In genomic region chr14:88196925-88197324, GRCh38 we compare ENCODE assay signal across 22 cellular contexts.
DNase-seq lines count a peak whose midpoint lies in the region; ATAC-seq and TF ChIP-seq lines count a peak whose summit lies in the region.
"Had no signal": no experiment of that assay in that cellular context is flagged by ENCODE, and none has a peak within 500 bp of the region (broad histone marks: within the 10 kb centered on the region; RNA-seq: fewer than 3 reads in every experiment).

No MANE protein-coding gene starts in this region.

- no peak overlapping the region for H3K27ac Mint-ChIP-seq in activated CD4-positive, alpha-beta T cell treated with anti-CD3 and anti-CD28 coated beads for 36 hours
- H3K27ac Mint-ChIP-seq: activated CD8-positive, alpha-beta T cell treated with anti-CD3 and anti-CD28 coated beads, Interleukin-2, amount 10 ng/mL, durations not matched to agents 7 days and 5 days; activated T-helper 2 cell treated with anti-CD3 and anti-CD28 coated beads, Interferon-gamma antibody, Interleukin-2, Interleukin-4, amounts not matched to agents 10 μg/mL and 5 μg/mL and 100 μg/mL, durations not matched to agents 14 hours and 24 hours and 36 hours; immature natural killer cell; stimulated activated memory B cell treated with anti-CD40 and anti-IgM and Interleukin-4, amounts not matched to agents 10 μg/mL and 1 μg/mL and 100 μg/mL, for 72 hours had no signal

- H3K36me3 ChIP-seq in prostate gland: no peaks in the 10 kb centered on the region
- H3K36me3 ChIP-seq: adrenal gland, esophagus squamous epithelium, lower lobe of right lung, spleen, transverse colon had no signal

- no peak for DNase-seq in activated CD4-positive, alpha-beta T cell treated with anti-CD3 and anti-CD28 coated beads for 36 hours
- DNase-seq in activated CD4-positive, alpha-beta T cell treated with anti-CD3 and anti-CD28 coated beads for 48 hours: no peak
- DNase-seq in sciatic nerve (ENCODE audit: low spot score): no peak
- no peak for DNase-seq in NCI-H2107 treated with DMSO at 0.1 percent for 48 hours (lab: John Stamatoyannopoulos, UW; ENCODE audit: unreplicated experiment)
- DNase-seq in prostate gland (ENCODE audit: low spot score): no peak
- DNase-seq in activated T-cell treated with anti-CD3 and anti-CD28 coated beads, Interleukin-2, amount 50 U/mL, for 4 hours: no peak
- DNase-seq: 8988T; activated CD8-positive, alpha-beta T cell treated with anti-CD3 and anti-CD28 coated beads, Interleukin-2, amount 10 ng/mL, durations not matched to agents 7 days and 5 days; adrenal gland; effector CD4-positive, alpha-beta T cell; esophagus squamous epithelium; immature natural killer cell; lower lobe of right lung; NCI-H1417 treated with DMSO at 0.1 percent for 48 hours; NCI-H446; spleen; SW 1271; transverse colon had no signal

- peaks cover 3% of the 10 kb centered on the region for H3K27me3 ChIP-seq in prostate gland (replicated peaks; ENCODE audit: insufficient read depth)

- WGBS in prostate gland: 97% methylated on average over 1 of the region's 1 CpG

- TF ChIP-seq POLR2A in prostate gland (IDR thresholded peaks at IDR 0.05): no peak

- no peak overlapping the region for H3K4me3 Mint-ChIP-seq in activated CD4-positive, alpha-beta T cell treated with anti-CD3 and anti-CD28 coated beads for 36 hours
- H3K4me3 Mint-ChIP-seq in activated T-cell treated with anti-CD3 and anti-CD28 coated beads, Interleukin-2, amount 50 U/mL, for 4 hours: no peak overlapping the region
- H3K4me3 Mint-ChIP-seq: activated CD8-positive, alpha-beta T cell treated with anti-CD3 and anti-CD28 coated beads, Interleukin-2, amount 10 ng/mL, durations not matched to agents 7 days and 5 days; immature natural killer cell; stimulated activated memory B cell treated with anti-CD40 and anti-IgM and Interleukin-4, amounts not matched to agents 10 μg/mL and 1 μg/mL and 100 μg/mL, for 72 hours had no signal

- H3K4me1 Mint-ChIP-seq in activated CD4-positive, alpha-beta T cell treated with anti-CD3 and anti-CD28 coated beads for 36 hours: no peaks in the 10 kb centered on the region
- H3K4me1 Mint-ChIP-seq in activated T-cell treated with anti-CD3 and anti-CD28 coated beads, Interleukin-2, amount 50 U/mL, for 4 hours (ENCODE audit: low read depth): no peaks in the 10 kb centered on the region
- H3K4me1 Mint-ChIP-seq: immature natural killer cell; stimulated activated memory B cell treated with anti-CD40 and anti-IgM and Interleukin-4, amounts not matched to agents 10 μg/mL and 1 μg/mL and 100 μg/mL, for 72 hours had no signal

- TF ChIP-seq CTCF in prostate gland (IDR thresholded peaks at IDR 0.05): no peak

- H3K27ac ChIP-seq in prostate gland: no peak overlapping the region
- H3K27ac ChIP-seq: adrenal gland, esophagus squamous epithelium, lower lobe of right lung, spleen, transverse colon had no signal

- peak; percentile 36 for ATAC-seq in activated CD4-positive, alpha-beta T cell treated with anti-CD3 and anti-CD28 coated beads for 36 hours
- peak; percentile 63 for ATAC-seq in HG02588 (IDR thresholded peaks at IDR 0.05; ENCODE audit: unreplicated experiment)
- peak; percentile 75 for ATAC-seq in HG03280 (IDR thresholded peaks at IDR 0.05; ENCODE audit: unreplicated experiment)
- no peak for ATAC-seq in sciatic nerve
- no peak for ATAC-seq in activated T-cell treated with anti-CD3 and anti-CD28 coated beads, Interleukin-2, amount 50 U/mL, for 4 hours
- ATAC-seq: activated CD8-positive, alpha-beta T cell treated with anti-CD3 and anti-CD28 coated beads, Interleukin-2, amount 10 ng/mL, durations not matched to agents 7 days and 5 days; lower lobe of right lung; stimulated activated memory B cell treated with anti-CD40 and anti-IgM and Interleukin-4, amounts not matched to agents 10 μg/mL and 1 μg/mL and 100 μg/mL, for 72 hours had no signal

- H3K4me3 ChIP-seq in prostate gland: no peak overlapping the region
- H3K4me3 ChIP-seq: adrenal gland, esophagus squamous epithelium, lower lobe of right lung, spleen, transverse colon had no signal

- H3K4me1 ChIP-seq in prostate gland (replicated peaks): no peaks in the 10 kb centered on the region
- H3K4me1 ChIP-seq: adrenal gland, esophagus squamous epithelium, lower lobe of right lung, spleen had no signal

- POLR2A ChIA-PET in activated CD4-positive, alpha-beta T cell treated with anti-CD3 and anti-CD28 coated beads for 36 hours (lab: Charles Lee): no interaction called here

- no peaks in the 10 kb centered on the region for H3K36me3 Mint-ChIP-seq in activated CD4-positive, alpha-beta T cell treated with anti-CD3 and anti-CD28 coated beads for 36 hours (ENCODE audit: low read depth)
- H3K36me3 Mint-ChIP-seq in activated T-cell treated with anti-CD3 and anti-CD28 coated beads, Interleukin-2, amount 50 U/mL, for 4 hours (ENCODE audit: insufficient read depth): no peaks in the 10 kb centered on the region
- H3K36me3 Mint-ChIP-seq: immature natural killer cell; stimulated activated memory B cell treated with anti-CD40 and anti-IgM and Interleukin-4, amounts not matched to agents 10 μg/mL and 1 μg/mL and 100 μg/mL, for 72 hours had no signal

- CTCF ChIA-PET in activated CD4-positive, alpha-beta T cell treated with anti-CD3 and anti-CD28 coated beads for 36 hours (lab: Charles Lee): interaction anchor here (0.9 to 1.1 kb wide), 2 partner anchors 17 to 47 kb away, joined by 3 read pairs; no protein-coding TSS in a partner anchor

- intact Hi-C loops in activated CD4-positive, alpha-beta T cell treated with anti-CD3 and anti-CD28 coated beads for 36 hours (cut with DNase I, micrococcal nuclease): no loop called here
- intact Hi-C loops in sciatic nerve (cut with DNase I) (no loop called here), prostate gland (cut with DNase I) (no loop called here)

- no peaks in the 10 kb centered on the region for H3K9me3 ChIP-seq in prostate gland
- H3K9me3 ChIP-seq: adrenal gland, esophagus squamous epithelium, lower lobe of right lung, spleen, transverse colon had no signal

- peaks cover 23% of the 10 kb centered on the region for H3K27me3 Mint-ChIP-seq in activated CD4-positive, alpha-beta T cell treated with anti-CD3 and anti-CD28 coated beads for 36 hours
- peaks cover 24% of the 10 kb centered on the region for H3K27me3 Mint-ChIP-seq in activated T-cell treated with anti-CD3 and anti-CD28 coated beads, Interleukin-2, amount 50 U/mL, for 4 hours (ENCODE audit: low read depth)

- H3K9me3 Mint-ChIP-seq in activated CD4-positive, alpha-beta T cell treated with anti-CD3 and anti-CD28 coated beads for 36 hours (ENCODE audit: low read depth): no peaks in the 10 kb centered on the region
- no peaks in the 10 kb centered on the region for H3K9me3 Mint-ChIP-seq in activated T-cell treated with anti-CD3 and anti-CD28 coated beads, Interleukin-2, amount 50 U/mL, for 4 hours
- H3K9me3 Mint-ChIP-seq: activated T-helper 2 cell treated with anti-CD3 and anti-CD28 coated beads, Interferon-gamma antibody, Interleukin-2, Interleukin-4, amounts not matched to agents 10 μg/mL and 5 μg/mL and 100 μg/mL, durations not matched to agents 14 hours and 24 hours and 36 hours; stimulated activated memory B cell treated with anti-CD40 and anti-IgM and Interleukin-4, amounts not matched to agents 10 μg/mL and 1 μg/mL and 100 μg/mL, for 72 hours had no signal

Comparison
In these comparisons a context has a peak if more than half of its experiments do, and no peak if none do; other contexts are left out.
1. ATAC-seq: peak in activated CD4-positive, alpha-beta T cell treated with anti-CD3 and anti-CD28 coated beads for 36 hours (single experiment), HG02588 (single experiment) and HG03280 (single experiment); none in sciatic nerve (single experiment) and activated T-cell treated with anti-CD3 and anti-CD28 coated beads, Interleukin-2, amount 50 U/mL, for 4 hours (0 of 2).